ENCODE assay signal across 21 cellular contexts in genomic region chr13:48640767-48641166, GRCh38. TPM values are rescaled to one million over a fixed set of nuclear protein-coding genes. Genes with fewer than 3 reads are reported as not detected.
A peak's percentile ranks its signal among the peaks of the same experiment; 100 is the strongest.
DNase-seq lines count a peak whose midpoint lies in the region; ATAC-seq and TF ChIP-seq lines count a peak whose summit lies in the region.
"Had no signal": no experiment of that assay in that cellular context is flagged by ENCODE, and none has a peak within 500 bp of the region (broad histone marks: within the 10 kb centered on the region; RNA-seq: fewer than 3 reads in every experiment).

No MANE protein-coding gene starts in this region.

- intact Hi-C loops in left colon (cut with DNase I, micrococcal nuclease) (no loop called here), MCF 10A (cut with micrococcal nuclease) (no loop called here)
- intact Hi-C loops in CD8-positive, alpha-beta T cell (cut with DNase I, micrococcal nuclease), result no loop called here

- H3K4ac ChIP-seq in mesendoderm (ENCODE audit: low read depth, low read length), result no peak overlapping the region

- CTCF ChIA-PET in CD8-positive, alpha-beta T cell (lab: Charles Lee), result interaction anchor here (0.7 to 1.3 kb wide), 2 partner anchors 11 to 13 kb away, joined by 3 to 5 read pairs; partner anchors contain the start of gene CYSLTR2
- CTCF ChIA-PET in MCF 10A (lab: Yijun Ruan, JAX), result interaction anchor here (0.7 kb wide), 1 partner anchor 106 kb away, joined by 5 read pairs; no protein-coding TSS in a partner anchor

- no peak overlapping the region for H3K9ac ChIP-seq in DND-41 (ENCODE audit: low read depth, low read length)
- H3K9ac ChIP-seq in mesendoderm (ENCODE audit: low read length), result no peak overlapping the region
- H3K9ac ChIP-seq: BLaER1, GM23248 had no signal

- no peak overlapping the region for H3K23ac ChIP-seq in mesendoderm (ENCODE audit: low read length)

- no peak overlapping the region for H2AK5ac ChIP-seq in mesendoderm (ENCODE audit: low read length)

- peak overlapping the region; percentile 22 for H3K56ac ChIP-seq in mesendoderm (ENCODE audit: low read length)

- H3K9me3 ChIP-seq in DND-41 (ENCODE audit: insufficient read depth, low read length, severe bottlenecking), result peaks cover 10% of the 10 kb centered on the region
- H3K9me3 ChIP-seq in T-helper 17 cell (ENCODE audit: control insufficient read depth, low read length, poor library complexity, severe bottlenecking), result peaks cover 3% of the 10 kb centered on the region
- H3K9me3 ChIP-seq in CD8-positive, alpha-beta T cell (ENCODE audit: low read length), result peaks cover 4% of the 10 kb centered on the region
- H3K9me3 ChIP-seq: HAP-1 had no signal

- POLR2A ChIA-PET in CD8-positive, alpha-beta T cell (lab: Charles Lee), result no interaction called here
- POLR2A ChIA-PET in MCF 10A (lab: Yijun Ruan, JAX), result no interaction called here

- H2BK5ac ChIP-seq in mesendoderm (ENCODE audit: low read length), result peak overlapping the region; percentile 83

- H3K27ac ChIP-seq in DND-41 (ENCODE audit: low read length) (no peak overlapping the region), mesendoderm (ENCODE audit: low read depth, low read length) (no peak overlapping the region)
- H3K27ac ChIP-seq in CD8-positive, alpha-beta T cell (ENCODE audit: low read depth, low read length), result no peak overlapping the region
- H3K27ac ChIP-seq: 22Rv1, BLaER1, GM23248 had no signal

- H3K27me3 ChIP-seq in DND-41 (ENCODE audit: insufficient read depth, low read length, poor library complexity) (no peaks in the 10 kb centered on the region), mesendoderm (ENCODE audit: insufficient read depth, low read length, poor library complexity) (no peaks in the 10 kb centered on the region)
- H3K27me3 ChIP-seq in CD8-positive, alpha-beta T cell (ENCODE audit: insufficient read depth, low read length), result no peaks in the 10 kb centered on the region
- H3K27me3 ChIP-seq: BLaER1 had no signal

- H3K79me2 ChIP-seq in DND-41 (ENCODE audit: insufficient read depth, low read length) (no peaks in the 10 kb centered on the region), mesendoderm (ENCODE audit: control insufficient read depth, insufficient read depth, low read length) (no peaks in the 10 kb centered on the region)

- H3K27me3 Mint-ChIP-seq in T-helper 17 cell (no peaks in the 10 kb centered on the region), neural crest cell (ENCODE audit: low read depth) (peaks cover 3% of the 10 kb centered on the region), MCF 10A (ENCODE audit: insufficient read depth, unreplicated experiment) (peaks cover 19% of the 10 kb centered on the region)
- H3K27me3 Mint-ChIP-seq in CD8-positive, alpha-beta T cell (ENCODE audit: low read depth), result no peaks in the 10 kb centered on the region
- H3K27me3 Mint-ChIP-seq: CD4-positive, alpha-beta T cell had no signal

- no peaks in the 10 kb centered on the region for H4K20me1 ChIP-seq in DND-41 (ENCODE audit: insufficient read depth, low read length)
- H4K20me1 ChIP-seq: BLaER1 had no signal

- no peak overlapping the region for H3K18ac ChIP-seq in mesendoderm (ENCODE audit: low read length)

- H3K4me3 ChIP-seq in DND-41 (ENCODE audit: low read depth in 1 of 2, low read length in 2 of 2) (no peak overlapping the region), mesendoderm (ENCODE audit: low read length) (no peak overlapping the region)
- H3K4me3 ChIP-seq in CD8-positive, alpha-beta T cell (ENCODE audit: low read depth, low read length), result no peak overlapping the region
- H3K4me3 ChIP-seq: BLaER1, GM23248, HAP-1 had no signal

- H3K36me3 ChIP-seq in DND-41 (ENCODE audit: insufficient read depth, low read length) (no peaks in the 10 kb centered on the region), mesendoderm (ENCODE audit: control insufficient read depth, insufficient read depth, low read length) (no peaks in the 10 kb centered on the region)
- no peaks in the 10 kb centered on the region for H3K36me3 ChIP-seq in CD8-positive, alpha-beta T cell (ENCODE audit: insufficient read depth, low read length)
- H3K36me3 ChIP-seq: BLaER1, HAP-1 had no signal

- no TSS peak for BruUV-seq in MCF 10A (replicated peaks; lab: Mats Ljungman, UMichigan)

- H3K4me1 ChIP-seq in DND-41 (ENCODE audit: insufficient read depth, low read length) (no peaks in the 10 kb centered on the region), mesendoderm (ENCODE audit: control insufficient read depth, low read depth, low read length) (peaks cover 17% of the 10 kb centered on the region)
- H3K4me1 ChIP-seq in CD8-positive, alpha-beta T cell (ENCODE audit: insufficient read depth, low read length), result no peaks in the 10 kb centered on the region
- H3K4me1 ChIP-seq: BLaER1, HAP-1 had no signal

- no peak overlapping the region for H2BK15ac ChIP-seq in mesendoderm (replicated peaks; ENCODE audit: low read depth)

- ATAC-seq in DND-41 (ENCODE audit: insufficient read depth, low read depth) (peak; percentile 67), T-helper 17 cell (no peak), left colon (no peak)
- ATAC-seq in CD8-positive, alpha-beta T cell, result no peak

- H2AFZ ChIP-seq in DND-41 (ENCODE audit: low read depth, low read length), result no peak overlapping the region
- H2AFZ ChIP-seq: GM23248 had no signal

- H3K4me3 Mint-ChIP-seq in T-helper 17 cell (no peak overlapping the region), neural crest cell (no peak overlapping the region), MCF 10A (ENCODE audit: unreplicated experiment) (no peak overlapping the region)
- H3K4me3 Mint-ChIP-seq in CD8-positive, alpha-beta T cell, result no peak overlapping the region
- H3K4me3 Mint-ChIP-seq: B cell; CD14-positive monocyte; CD4-positive, alpha-beta T cell; HFFc6 had no signal

- H2BK120ac ChIP-seq in mesendoderm (ENCODE audit: low read depth, low read length), result no peak overlapping the region

- peak; percentile 38 for DNase-seq in DND-41
- no peak for DNase-seq in T-helper 17 cell
- no peak for DNase-seq in mesendoderm
- DNase-seq in neural crest cell (ENCODE audit: low read depth, low spot score), result no peak
- no peak for DNase-seq in left colon
- DNase-seq in H4 (ENCODE audit: low spot score), result no peak
- DNase-seq in CD8-positive, alpha-beta T cell, result no peak
- DNase-seq in MCF 10A (ENCODE audit: unreplicated experiment), result no peak
- DNase-seq: Calu3; CD4-positive, alpha-beta T cell; COR-L47; DMS53; DMS79 treated with DMSO at 0.1 percent for 48 hours; GM23248; HFFc6 had no signal

- H3K9me3 Mint-ChIP-seq in neural crest cell, result peaks cover 9% of the 10 kb centered on the region
- peaks cover 7% of the 10 kb centered on the region for H3K9me3 Mint-ChIP-seq in CD8-positive, alpha-beta T cell
- H3K9me3 Mint-ChIP-seq in MCF 10A (ENCODE audit: unreplicated experiment), result no peaks in the 10 kb centered on the region
- H3K9me3 Mint-ChIP-seq: HFFc6 had no signal

- H4K5ac ChIP-seq in mesendoderm (ENCODE audit: low read length), result no peak overlapping the region

- H4K8ac ChIP-seq in mesendoderm (ENCODE audit: low read depth, low read length), result no peak overlapping the region

- H3K27ac Mint-ChIP-seq in T-helper 17 cell (peak overlapping the region; percentile 0), neural crest cell (ENCODE audit: unreplicated experiment) (peak overlapping the region; percentile 35), MCF 10A (ENCODE audit: low read depth, unreplicated experiment) (no peak overlapping the region)
- H3K27ac Mint-ChIP-seq in CD8-positive, alpha-beta T cell, result no peak overlapping the region
- H3K27ac Mint-ChIP-seq: B cell; CD4-positive, alpha-beta T cell; HFFc6 had no signal

- no peaks in the 10 kb centered on the region for H3K79me1 ChIP-seq in mesendoderm (ENCODE audit: low read length)

- H3K4me2 ChIP-seq in DND-41 (ENCODE audit: insufficient read depth, low read length) (no peak overlapping the region), mesendoderm (ENCODE audit: low read length) (no peak overlapping the region)
- H3K4me2 ChIP-seq: BLaER1 had no signal

- H3K4me1 Mint-ChIP-seq in T-helper 17 cell (no peaks in the 10 kb centered on the region), neural crest cell (no peaks in the 10 kb centered on the region), MCF 10A (ENCODE audit: insufficient read depth, unreplicated experiment) (no peaks in the 10 kb centered on the region)
- no peaks in the 10 kb centered on the region for H3K4me1 Mint-ChIP-seq in CD8-positive, alpha-beta T cell (ENCODE audit: low read depth)
- H3K4me1 Mint-ChIP-seq: B cell had no signal

- H3K36me3 Mint-ChIP-seq in T-helper 17 cell (ENCODE audit: low read depth) (no peaks in the 10 kb centered on the region), neural crest cell (ENCODE audit: low read depth) (peaks cover 7% of the 10 kb centered on the region), MCF 10A (ENCODE audit: insufficient read depth, unreplicated experiment) (no peaks in the 10 kb centered on the region)
- peaks cover 5% of the 10 kb centered on the region for H3K36me3 Mint-ChIP-seq in CD8-positive, alpha-beta T cell
- H3K36me3 Mint-ChIP-seq: CD14-positive monocyte had no signal

- WGBS in mesendoderm (ENCODE audit: extremely low coverage, insufficient coverage, low lambda C conversion rate), result no CpG with 5 or more reads among the region's 7 CpGs

- TF ChIP-seq CTCF in DND-41 (IDR thresholded peaks at IDR 0.05; ENCODE audit: borderline replicate concordance, extremely low read depth, low read length, poor library complexity, severe bottlenecking), result no peak
- TF ChIP-seq CTCF in neural crest cell (conservative IDR thresholded peaks at IDR 0.05), result no peak
- TF ChIP-seq CTCF in CD8-positive, alpha-beta T cell (IDR thresholded peaks at IDR 0.05), result no peak
- no peak for TF ChIP-seq CTCF in MCF 10A (IDR thresholded peaks at IDR 0.05; ENCODE audit: unreplicated experiment)

RNA-seq across cellular contexts. Expression of gene CYSLTR2, which starts 13.0 kb away (rescaled TPM):
- 1 to 10 TPM; 2.8 to 5.9 TPM for total RNA-seq in T-helper 17 cell
- 0.06 TPM for polyA plus RNA-seq in mesendoderm (2013, experiment 1 of 2)
- 0.10 TPM for polyA plus RNA-seq in mesendoderm (2013, experiment 2 of 2)
- total RNA-seq in neural crest cell, result not detected in 2 replicates
- total RNA-seq in left colon, result under 1 TPM; 0.27 to 0.36 TPM
- not detected in 2 replicates for total RNA-seq in H4 (2014; rRNA removed; shearing (Covaris generic))
- total RNA-seq in CD8-positive, alpha-beta T cell, result 1 to 10 TPM; 1.8 to 2.1 TPM
- total RNA-seq in MCF 10A (2022), result not detected in 2 replicates
- total RNA-seq: B cell, Calu3, GM23248, HFFc6 had no signal
- polyA plus RNA-seq: AG04450, GM23248 had no signal

Comparison
In these comparisons a context has a peak if more than half of its experiments do, and no peak if none do; other contexts are left out.
1. H3K27ac Mint-ChIP-seq: peak in T-helper 17 cell (single experiment) and neural crest cell (single experiment); none in CD8-positive, alpha-beta T cell (single experiment) and MCF 10A (single experiment).